In the genomic region with DNA sequence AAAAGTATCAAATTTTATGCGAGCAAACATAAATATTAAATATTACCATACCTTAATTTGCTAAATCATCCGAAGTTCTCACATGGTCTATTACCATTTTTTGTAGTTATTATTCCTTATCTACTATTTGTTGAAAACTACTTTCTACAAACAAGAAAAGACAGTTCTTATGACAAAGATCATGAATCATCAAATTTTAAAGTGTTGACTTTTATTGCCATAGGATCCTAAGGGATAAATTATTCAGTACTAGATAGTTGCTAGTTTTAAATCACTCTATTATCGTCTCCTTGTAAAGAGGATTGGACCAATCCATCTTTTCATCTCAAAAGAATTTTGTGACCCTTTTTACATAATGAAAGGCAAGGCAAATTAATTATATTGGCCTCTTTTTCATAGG, we compare ENCODE assay signal across 27 cellular contexts.
DNase-seq lines count a peak whose midpoint lies in the region; ATAC-seq, FAIRE-seq and TF ChIP-seq lines count a peak whose summit lies in the region.
"Had no signal": no experiment of that assay in that cellular context is flagged by ENCODE, and none has a peak within 500 bp of the region (broad histone marks: within the 10 kb centered on the region; RNA-seq: fewer than 3 reads in every experiment).

No MANE protein-coding gene starts in this region.

- H3K27ac ChIP-seq in GM23338 (ENCODE audit: low read depth) (no peak overlapping the region), PC-3 (ENCODE audit: low read length) (no peak overlapping the region), small intestine (ENCODE audit: low read depth in 1 of 2, low read length in 1 of 2) (no peak overlapping the region)
- H3K27ac ChIP-seq: A549, BLaER1 had no signal

- no TSS peak for BruUV-seq in PC-3 (replicated peaks; lab: Mats Ljungman, UMichigan)

- no peaks in the 10 kb centered on the region for H3K4me1 ChIP-seq in GM23338 (ENCODE audit: insufficient read depth)
- H3K4me1 ChIP-seq in PC-3 (ENCODE audit: insufficient read depth, low read length), result no peaks in the 10 kb centered on the region
- H3K4me1 ChIP-seq in small intestine (ENCODE audit: control insufficient read depth in 2 of 2, insufficient read depth in 1 of 2, low read depth in 1 of 2, low read length in 1 of 2), result no peaks in the 10 kb centered on the region
- H3K4me1 ChIP-seq: A549, BE2C, BLaER1 had no signal

- H3K9me3 Mint-ChIP-seq in GM23338, result no peaks in the 10 kb centered on the region

- H3K9me3 ChIP-seq in PC-3 (ENCODE audit: low read length), result no peaks in the 10 kb centered on the region
- no peaks in the 10 kb centered on the region for H3K9me3 ChIP-seq in small intestine (ENCODE audit: control insufficient read depth, low read depth)
- H3K9me3 ChIP-seq: A549, BE2C, BLaER1 had no signal

- no peaks in the 10 kb centered on the region for H3K27me3 Mint-ChIP-seq in GM23338 (ENCODE audit: insufficient read depth, low read depth, poor library complexity)
- H3K27me3 Mint-ChIP-seq: CD4-positive, alpha-beta memory T cell; CD4-positive, CD25-positive, alpha-beta regulatory T cell; CD8-positive, alpha-beta memory T cell had no signal

- no peak overlapping the region for H3K9ac ChIP-seq in PC-3 (ENCODE audit: low read length)
- H3K9ac ChIP-seq: BLaER1 had no signal

- intact Hi-C loops in PC-3 (cut with micrococcal nuclease), result loop anchor here (10.0 kb wide), 1 partner anchor 524 kb away; a partner anchor contains a TSS

- no peak for ATAC-seq in GM23338
- ATAC-seq in PC-3, result peak; percentile 50
- ATAC-seq: A549, GM12878 had no signal

- no peak overlapping the region for H2AFZ ChIP-seq in GM23338
- H2AFZ ChIP-seq in PC-3 (ENCODE audit: low read length), result no peak overlapping the region

- CTCF ChIA-PET in PC-3 (lab: Charles Lee), result no interaction called here

- TF ChIP-seq CTCF in GM23338 (conservative IDR thresholded peaks at IDR 0.05; ENCODE audit: low read depth in 2 of 2) (no peak), PC-3 (conservative IDR thresholded peaks at IDR 0.05; ENCODE audit: low read depth, low read length) (no peak)

- H3K4me3 ChIP-seq in GM23338, result no peak overlapping the region
- no peak overlapping the region for H3K4me3 ChIP-seq in PC-3 (ENCODE audit: low read length)
- H3K4me3 ChIP-seq in small intestine (ENCODE audit: low read depth in 1 of 2, low read length in 2 of 2), result no peak overlapping the region
- H3K4me3 ChIP-seq: A549, BLaER1, GM12878 had no signal

- POLR2A ChIA-PET in PC-3 (lab: Charles Lee; ENCODE audit: unreplicated experiment), result no interaction called here

- H3K36me3 Mint-ChIP-seq in GM23338 (ENCODE audit: low read depth), result no peaks in the 10 kb centered on the region
- H3K36me3 Mint-ChIP-seq: CD14-positive monocyte; CD4-positive, alpha-beta memory T cell; CD4-positive, CD25-positive, alpha-beta regulatory T cell; CD8-positive, alpha-beta memory T cell had no signal

- H3K27me3 ChIP-seq in GM23338 (ENCODE audit: insufficient read depth), result no peaks in the 10 kb centered on the region
- no peaks in the 10 kb centered on the region for H3K27me3 ChIP-seq in PC-3 (ENCODE audit: low read length)
- H3K27me3 ChIP-seq in small intestine (ENCODE audit: control insufficient read depth in 2 of 2, insufficient read depth in 2 of 2, low read length in 2 of 2), result no peaks in the 10 kb centered on the region
- H3K27me3 ChIP-seq: BE2C, BLaER1 had no signal

- no peak overlapping the region for H3K4me3 Mint-ChIP-seq in GM23338
- H3K4me3 Mint-ChIP-seq: CD14-positive monocyte; CD4-positive, alpha-beta memory T cell; CD4-positive, CD25-positive, alpha-beta regulatory T cell; CD8-positive, alpha-beta memory T cell had no signal

- 91 to 93% (median 92%) methylated on average over 3 of the region's 3 CpGs for WGBS in small intestine, 3 donors

- H3K9me2 ChIP-seq in GM23338 (ENCODE audit: insufficient read depth), result no peaks in the 10 kb centered on the region
- no peaks in the 10 kb centered on the region for H3K9me2 ChIP-seq in PC-3 (replicated peaks; ENCODE audit: low read length)

- 0 out of 2 replicates have a peak overlapping the region, but pooled peaks have one; percentile 9 for H3K27ac Mint-ChIP-seq in GM23338
- H3K27ac Mint-ChIP-seq: CD4-positive, alpha-beta memory T cell; CD4-positive, CD25-positive, alpha-beta regulatory T cell; CD8-positive, alpha-beta memory T cell had no signal

- H3F3A ChIP-seq in GM23338 (replicated peaks; ENCODE audit: low read depth) (no peaks in the 10 kb centered on the region), PC-3 (ENCODE audit: low read length, unreplicated experiment) (no peaks in the 10 kb centered on the region)

- H3K79me2 ChIP-seq in GM23338 (replicated peaks; ENCODE audit: insufficient read depth), result no peaks in the 10 kb centered on the region
- H3K79me2 ChIP-seq in PC-3 (ENCODE audit: low read length), result no peaks in the 10 kb centered on the region

- no peaks in the 10 kb centered on the region for H3K4me1 Mint-ChIP-seq in GM23338
- H3K4me1 Mint-ChIP-seq: CD14-positive monocyte; CD4-positive, alpha-beta memory T cell; CD4-positive, CD25-positive, alpha-beta regulatory T cell; CD8-positive, alpha-beta memory T cell had no signal

- no peak overlapping the region for H3K4me2 ChIP-seq in GM23338
- H3K4me2 ChIP-seq in PC-3 (ENCODE audit: low read length), result no peak overlapping the region
- H3K4me2 ChIP-seq: A549, BLaER1 had no signal

- FAIRE-seq in A204.1 (lab: Jason Lieb, UNC) (peak; percentile 21), small intestine (lab: Jason Lieb, UNC) (peak; percentile 75), urothelium cell line (lab: Jason Lieb, UNC) (no peak)
- FAIRE-seq: A549, GM12878, GM12892, GM18507 had no signal

- DNase-seq in GM23338 (ENCODE audit: low spot score) (no peak), PC-3 (peak; percentile 6), small intestine (no peak), NCI-H345 (lab: John Stamatoyannopoulos, UW) (no peak), urothelium cell line (ENCODE audit: low spot score) (no peak), NCI-H2227 treated with DMSO at 0.1 percent for 48 hours (lab: John Stamatoyannopoulos, UW) (no peak)
- DNase-seq: 8988T; BE2C; C1 segment of cervical spinal cord; CD4-positive, alpha-beta memory T cell; CD4-positive, CD25-positive, alpha-beta regulatory T cell; CD8-positive, alpha-beta memory T cell; COR-L47; DMS 273 treated with DMSO at 0.1 percent for 48 hours; DMS153; DMS53; DMS79; DND-41; EL; GDM1 had no signal

- H4K20me1 ChIP-seq in GM23338 (replicated peaks; ENCODE audit: insufficient read depth), result no peaks in the 10 kb centered on the region
- H4K20me1 ChIP-seq in PC-3 (ENCODE audit: low read length), result no peaks in the 10 kb centered on the region
- H4K20me1 ChIP-seq: BLaER1 had no signal

- no peaks in the 10 kb centered on the region for H3K36me3 ChIP-seq in GM23338 (ENCODE audit: insufficient read depth)
- no peaks in the 10 kb centered on the region for H3K36me3 ChIP-seq in PC-3 (ENCODE audit: low read depth, low read length)
- H3K36me3 ChIP-seq in small intestine (ENCODE audit: control insufficient read depth in 2 of 2, insufficient read depth in 2 of 2, low read length in 2 of 2), result no peaks in the 10 kb centered on the region
- H3K36me3 ChIP-seq: BE2C, BLaER1 had no signal
